In genomic region chr15:72118400-72118978, GRCh38 we compare ENCODE assay signal across 7 cellular contexts. TPM values are rescaled to one million over a fixed set of nuclear protein-coding genes. Genes with fewer than 3 reads are reported as not detected.
DNase-seq lines count a peak whose midpoint lies in the region; ATAC-seq, FAIRE-seq and TF ChIP-seq lines count a peak whose summit lies in the region.

Gene SENP8, plus strand, starts transcription at chr15:72118403. Its CDS starts 21,221 bp downstream, at chr15:72139624.

- H3K9ac ChIP-seq in GM12878 (ENCODE audit: control insufficient read depth, insufficient read depth, low read length) = peak within 1 kb of the TSS; percentile 93

- BruUV-seq in GM12878 (replicated peaks; lab: Mats Ljungman, UMichigan) = TSS peak; percentile 85

- TF ChIP-seq POLR2A in GM12878 (IDR thresholded peaks at IDR 0.05; ENCODE audit: low read depth, low read length) = peak; percentile 83

- H3K4me1 Mint-ChIP-seq in immature natural killer cell = peaks cover 25% of the 10 kb centered on the region in 2 donors

- H3K4me1 ChIP-seq in GM12878 (ENCODE audit: control insufficient read depth, insufficient read depth, low read length) = peaks cover 8% of the 10 kb centered on the region

- no peaks in the 10 kb centered on the region for H3K36me3 ChIP-seq in GM12878 (ENCODE audit: control insufficient read depth in 2 of 2, insufficient read depth in 2 of 2, low read length in 1 of 2)

- TF ChIP-seq EP300 in GM12878 (IDR thresholded peaks at IDR 0.05; ENCODE audit: borderline replicate concordance in 1 of 2, control insufficient read depth in 1 of 2, low read depth in 2 of 2, low read length in 2 of 2) = 0 out of 4 replicates have a peak, but pooled peaks of 1 of the 2 experiments have one; percentile 5

- H3K27me3 Mint-ChIP-seq in immature natural killer cell (ENCODE audit: low read depth in 3 of 3) = peaks cover 3 to 11% (median 11%) of the 10 kb centered on the region in 3 donors

- RAD21 ChIA-PET in GM12878 (lab: Charles Lee; ENCODE audit: unreplicated experiment) = interaction anchor here (0.9 to 1.8 kb wide), 4 partner anchors 9 to 23 kb away, joined by 4 to 11 read pairs (median 6); no protein-coding TSS in a partner anchor

- H3K4me3 ChIP-seq in GM12878 = peak within 1 kb of the TSS; percentile 94

- H3K4me2 ChIP-seq in GM12878 (ENCODE audit: control insufficient read depth, insufficient read depth) = peak within 1 kb of the TSS; percentile 99

- peak within 1 kb of the TSS; percentile 91 for H3K27ac ChIP-seq in GM12878 (ENCODE audit: control insufficient read depth, insufficient read depth)
- H3K27ac ChIP-seq in substantia nigra (ENCODE audit: low read depth, low read length, poor library complexity, severe bottlenecking) = peak within 1 kb of the TSS; percentile 90

- SMC1A ChIA-PET in GM12878 (lab: Charles Lee; ENCODE audit: uncharacterized antibody, unreplicated experiment) = interaction anchor here (0.8 to 1.4 kb wide), 6 partner anchors 9 to 281 kb away, joined by 3 to 8 read pairs (median 3); no protein-coding TSS in a partner anchor

- peak within 1 kb of the TSS; percentile 95 to 99 (median 97) for H3K27ac Mint-ChIP-seq in immature natural killer cell

- DNase-seq in GM03348 (ENCODE audit: low spot score) (peak; percentile 89), Kasumi-1 (lab: John Stamatoyannopoulos, UW) (peak; percentile 83 to 90), GM12878 (ENCODE audit: low read depth, low spot score) (no peak), immature natural killer cell (no peak), substantia nigra (lab: John Stamatoyannopoulos, UW) (peak in 13 of 49 donors; percentile 48 to 90 (median 83)), HK-2 (ENCODE audit: unreplicated experiment) (no peak)

- H3K36me3 Mint-ChIP-seq in immature natural killer cell = no peaks in the 10 kb centered on the region

- H3K9me3 ChIP-seq in GM12878 (replicated peaks; ENCODE audit: control insufficient read depth, insufficient read depth, low read length) = no peaks in the 10 kb centered on the region

- peaks cover 16% of the 10 kb centered on the region for H3K79me2 ChIP-seq in GM12878 (ENCODE audit: control insufficient read depth, insufficient read depth, low read length)

- in situ Hi-C loops in GM12878 (cut with MboI) = no loop called here

- no peak for FAIRE-seq in GM12878 (lab: Jason Lieb, UNC)

- H4K20me1 ChIP-seq in GM12878 (ENCODE audit: control insufficient read depth, insufficient read depth) = no peaks in the 10 kb centered on the region

- TF ChIP-seq CTCF in GM12878 (IDR thresholded peaks at IDR 0.05 in 2 of 3, conservative IDR thresholded peaks at IDR 0.05 in 1 of 3; ENCODE audit: control insufficient read depth in 2 of 3, extremely low read depth in 1 of 3, insufficient read depth in 1 of 3, low read depth in 3 of 3, low read length in 3 of 3) = no peak

- no peak for TF ChIP-seq RAD21 in GM12878 (IDR thresholded peaks at IDR 0.05; ENCODE audit: insufficient read depth, low read depth, low read length)

- POLR2A ChIA-PET in GM12878 (lab: Charles Lee) = interaction anchor here (0.6 to 2.3 kb wide), 7 partner anchors 9 to 108 kb away, joined by 3 to 9 read pairs (median 4); no protein-coding TSS in a partner anchor

- no peaks in the 10 kb centered on the region for H3K27me3 ChIP-seq in GM12878 (replicated peaks in 1 of 2; ENCODE audit: control insufficient read depth in 2 of 2, insufficient read depth in 2 of 2, low read length in 1 of 2)

- intact Hi-C loops in GM12878 (cut with micrococcal nuclease; ENCODE audit: unreplicated experiment) = loop anchor here (1.0 kb wide), 1 partner anchor 23 kb away; no protein-coding TSS in a partner anchor

- WGBS in GM12878 (ENCODE audit: insufficient coverage, insufficient replicate concordance, low lambda C conversion rate, missing lambda C conversion rate) = under 1% methylated on average over 25 of the region's 25 CpGs

- peak within 1 kb of the TSS; percentile 95 to 98 (median 97) for H3K4me3 Mint-ChIP-seq in immature natural killer cell

- CTCF ChIA-PET in GM12878 (lab: Yijun Ruan, JAX) = interaction anchor here (0.9 to 2.6 kb wide), 4 partner anchors 15 to 337 kb away, joined by 3 to 8 read pairs (median 5); no protein-coding TSS in a partner anchor

- ATAC-seq in GM21381 (IDR thresholded peaks at IDR 0.05; ENCODE audit: unreplicated experiment) (peak; percentile 30), GM12878 (peak; percentile 62)

- H2AFZ ChIP-seq in GM12878 (ENCODE audit: control insufficient read depth, low read depth, low read length) = peak within 1 kb of the TSS; percentile 99

- H3K9me3 Mint-ChIP-seq in immature natural killer cell = no peaks in the 10 kb centered on the region

TF ChIP-seq in GM12878, 131 proteins besides CTCF, POLR2A, EP300 and RAD21 (continues in another document):
- no peak for TF ChIP-seq ZBTB33 (IDR thresholded peaks at IDR 0.05)
- TF ChIP-seq EED (IDR thresholded peaks at IDR 0.05; ENCODE audit: low read depth) = no peak
- TF ChIP-seq ZNF217 (IDR thresholded peaks at IDR 0.05) = no peak
- TF ChIP-seq RCOR1 (conservative IDR thresholded peaks at IDR 0.05; ENCODE audit: low read depth, low read length) = no peak
- no peak for TF ChIP-seq RFX5 (IDR thresholded peaks at IDR 0.05; ENCODE audit: low read depth, low read length)
- 0 out of 2 replicates have a peak, but pooled peaks have one; percentile 36 for TF ChIP-seq WRNIP1 (IDR thresholded peaks at IDR 0.05; ENCODE audit: borderline replicate concordance, low read depth, low read length)
- TF ChIP-seq ZNF622 (IDR thresholded peaks at IDR 0.05) = no peak
- TF ChIP-seq MTA2 (IDR thresholded peaks at IDR 0.05; ENCODE audit: low read depth) = peak; percentile 35; the same call in 1 of the 2 replicates
- no peak for TF ChIP-seq CEBPZ (IDR thresholded peaks at IDR 0.05; ENCODE audit: low read depth, low read length)
- no peak for TF ChIP-seq CHD2 (IDR thresholded peaks at IDR 0.05; ENCODE audit: borderline replicate concordance, low read depth, low read length)
- TF ChIP-seq KAT2A (conservative IDR thresholded peaks at IDR 0.05; ENCODE audit: control insufficient read depth, low read depth, low read length) = no peak

RNA-seq across cellular contexts. Expression of gene SENP8, which starts in this region (rescaled TPM):
- total RNA-seq in GM12878 (2013; cell fraction: nucleolus; rRNA removed) = 3.1 and 3.5 TPM in 2 replicates
- total RNA-seq in GM12878 (2014; rRNA removed) (1.5 and 2.0 TPM in 2 replicates), GM12878 (2014; rRNA removed; fragmentation: Illumina TruSeq; extraction: Trizol) (1.3 TPM in 2 replicates), GM12878 (2021) (1.8 and 2.4 TPM in 2 replicates)
- polyA plus RNA-seq in GM12878 (2011; ENCODE audit: low read depth) = 1.6 TPM
- polyA plus RNA-seq in GM12878 (2011; rRNA removed) (5.2 and 5.6 TPM in 2 replicates), GM12878 (2014; fragmentation: Illumina TruSeq; extraction: Trizol) (2.1 and 2.2 TPM in 2 replicates), GM12878 (2014; fragmentation: Nextera tagmentation; extraction: Ambion mirVana) (1 to 10 TPM; 2.2 to 4.0 TPM), GM12878 (2014; rRNA removed) (0.87 and 1.3 TPM in 2 replicates), GM12878 (2016; fragmentation: Nextera tagmentation; extraction: Ambion mirVana) (1 to 10 TPM; 3.7 to 4.2 TPM), immature natural killer cell (under 1 TPM in 2 of 3 donors, not detected in 1; 0.67 to 0.69 TPM)
- polyA plus RNA-seq in GM12878 (2011; cell fraction: cytosol; rRNA removed) = 2.5 and 3.3 TPM in 2 replicates
- 1.1 and 2.8 TPM in 2 replicates for polyA plus RNA-seq in GM12878 (2011; cell fraction: nucleus; rRNA removed)
- polyA plus RNA-seq in GM12878 (2012) = 1.2 and 2.6 TPM in 2 replicates
- polyA minus RNA-seq in GM12878 (2011; rRNA and poly(A)+ RNA removed) = 9.1 and 12.0 TPM in 2 replicates
- 4.2 and 6.0 TPM in 2 replicates for polyA minus RNA-seq in GM12878 (2011; cell fraction: cytosol; rRNA and poly(A)+ RNA removed)
- polyA minus RNA-seq in GM12878 (2011; cell fraction: nucleus; rRNA and poly(A)+ RNA removed) = 0.85 and 1.4 TPM in 2 replicates

Comparison
In these comparisons a context has a peak if more than half of its experiments do, and no peak if none do; other contexts are left out.
1. DNase-seq: peak in GM03348 (single experiment) and Kasumi-1 (2 of 2); none in GM12878 (single experiment), immature natural killer cell (0 of 3) and HK-2 (single experiment).